Comparison of ENCODE assay signal across 33 cellular contexts in the genomic region with DNA sequence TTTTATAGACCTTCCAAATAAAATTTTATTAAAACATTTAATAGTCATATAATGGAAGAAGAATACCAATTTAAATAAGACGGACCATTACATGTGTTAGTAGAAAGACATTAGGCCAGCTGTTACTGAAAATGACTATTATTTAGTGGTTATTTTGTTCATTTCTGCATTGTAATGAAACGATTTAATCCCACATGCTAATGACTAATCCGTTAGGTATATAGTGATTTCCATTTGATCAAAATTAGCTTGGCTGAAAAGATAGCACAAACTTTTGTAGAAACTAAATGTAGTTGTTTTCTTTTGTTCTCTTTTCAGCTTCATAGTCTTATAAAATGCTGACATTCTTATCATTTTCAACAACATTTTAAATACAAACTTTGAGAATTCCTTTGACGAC.
"Had no signal": no experiment of that assay in that cellular context is flagged by ENCODE, and none has a peak within 500 bp of the region (broad histone marks: within the 10 kb centered on the region; RNA-seq: fewer than 3 reads in every experiment).

No MANE protein-coding gene starts in this region.

- H3K4me1 ChIP-seq: gastroesophageal sphincter, right lobe of liver, vagina had no signal

- H3K27me3 Mint-ChIP-seq: effector memory CD8-positive, alpha-beta T cell; stimulated activated naive CD8-positive, alpha-beta T cell treated with anti-CD3 and anti-CD28 coated beads, Interleukin-15, amount 100 ng/mL, for 72 hours; T-cell had no signal

- H3K27me3 ChIP-seq: gastroesophageal sphincter, hepatocyte, right lobe of liver, vagina had no signal

- H2AFZ ChIP-seq: hepatocyte had no signal

- H3K36me3 Mint-ChIP-seq: activated naive CD4-positive, alpha-beta T cell treated with anti-CD3 and anti-CD28 coated beads, Interleukin-2, amount 50 U/mL, for 72 hours; mesothelial cell of epicardium; naive thymus-derived CD8-positive, alpha-beta T cell; stimulated activated effector memory CD8-positive, alpha-beta T cell treated with anti-CD3 and anti-CD28 coated beads, Interleukin-12 subunit alpha, Interleukin-12 subunit beta, amount 100 ng/mL, for 72 hours; T-cell; type B pancreatic cell had no signal

- ATAC-seq: activated naive CD4-positive, alpha-beta T cell treated with anti-CD3 and anti-CD28 coated beads, Interleukin-2, amount 50 U/mL, for 72 hours; activated T-cell treated with anti-CD3 and anti-CD28 coated beads, Interleukin-2, amount 50 U/mL, for 72 hours; effector memory CD8-positive, alpha-beta T cell; gastroesophageal sphincter; left cardiac atrium; left ventricle myocardium superior; naive thymus-derived CD8-positive, alpha-beta T cell; right lobe of liver; stimulated activated effector memory CD8-positive, alpha-beta T cell treated with anti-CD3 and anti-CD28 coated beads, Interleukin-12 subunit alpha, Interleukin-12 subunit beta, amount 100 ng/mL, for 72 hours; stimulated activated naive CD8-positive, alpha-beta T cell treated with anti-CD3 and anti-CD28 coated beads, Interleukin-15, amount 100 ng/mL, for 72 hours; T-cell had no signal

- FAIRE-seq: keratinocyte had no signal

- H3K36me3 ChIP-seq: gastroesophageal sphincter, right lobe of liver, vagina had no signal

- H3K27ac Mint-ChIP-seq: activated naive CD4-positive, alpha-beta T cell treated with anti-CD3 and anti-CD28 coated beads, Interleukin-2, amount 50 U/mL, for 72 hours; activated T-cell treated with anti-CD3 and anti-CD28 coated beads, Interleukin-2, amount 50 U/mL, for 72 hours; effector memory CD8-positive, alpha-beta T cell; mesothelial cell of epicardium; naive thymus-derived CD8-positive, alpha-beta T cell; progenitor cell of endocrine pancreas; stimulated activated effector memory CD8-positive, alpha-beta T cell treated with anti-CD3 and anti-CD28 coated beads, Interleukin-12 subunit alpha, Interleukin-12 subunit beta, amount 100 ng/mL, for 72 hours; stimulated activated naive CD8-positive, alpha-beta T cell treated with anti-CD3 and anti-CD28 coated beads, Interleukin-15, amount 100 ng/mL, for 72 hours; T-cell; T-helper 2 cell treated with Interferon-gamma antibody and Interleukin-4, amounts not matched to agents 5 μg/mL and 100 μg/mL, for 36 hours; type B pancreatic cell had no signal

- H3K9me3 ChIP-seq: gastroesophageal sphincter, right lobe of liver, vagina had no signal

- H3K4me1 Mint-ChIP-seq: mesothelial cell of epicardium; stimulated activated effector memory CD8-positive, alpha-beta T cell treated with anti-CD3 and anti-CD28 coated beads, Interleukin-12 subunit alpha, Interleukin-12 subunit beta, amount 100 ng/mL, for 72 hours; stimulated activated naive CD8-positive, alpha-beta T cell treated with anti-CD3 and anti-CD28 coated beads, Interleukin-15, amount 100 ng/mL, for 72 hours; T-cell had no signal

- H3K79me2 ChIP-seq: hepatocyte had no signal

- H3K4me2 ChIP-seq: hepatocyte had no signal

- H3K9me3 Mint-ChIP-seq: mesothelial cell of epicardium; neural crest cell; stimulated activated naive CD8-positive, alpha-beta T cell treated with anti-CD3 and anti-CD28 coated beads, Interleukin-15, amount 100 ng/mL, for 72 hours; type B pancreatic cell had no signal

- DNase-seq: activated CD4-positive, alpha-beta T cell treated with anti-CD3 and anti-CD28 coated beads for 4 hours; activated CD4-positive, alpha-beta T cell treated with anti-CD3 and anti-CD28 coated beads, Interleukin-2, amount 50 U/mL, for 4 hours; activated naive CD4-positive, alpha-beta T cell; activated T-cell treated with anti-CD3 and anti-CD28 coated beads for 4 hours; activated T-cell treated with anti-CD3 and anti-CD28 coated beads, Interleukin-2, amount 50 U/mL, for 72 hours; anterior cingulate cortex; caudate nucleus; cortex of kidney; effector memory CD8-positive, alpha-beta T cell; erythroblast; left cardiac atrium; left ventricle myocardium superior; mammary epithelial cell; naive thymus-derived CD8-positive, alpha-beta T cell; occipital lobe; right lobe of liver; stimulated activated CD4-positive, alpha-beta T cell treated with anti-CD3 and anti-CD28 coated beads, Interleukin-4, amount 100 ng/mL, for 24 hours; stimulated activated naive CD8-positive, alpha-beta T cell treated with anti-CD3 and anti-CD28 coated beads, Interleukin-15, amount 100 ng/mL, for 72 hours; substantia nigra; T-cell had no signal

- H3K27ac ChIP-seq: gastroesophageal sphincter, hepatocyte, right lobe of liver, skin epidermis, vagina, VCaP had no signal

- H3K4me3 ChIP-seq: gastroesophageal sphincter, hepatocyte, right lobe of liver, skin epidermis, vagina had no signal

- H3K4me3 Mint-ChIP-seq: activated T-cell treated with anti-CD3 and anti-CD28 coated beads, Interleukin-2, amount 50 U/mL, for 72 hours; effector memory CD8-positive, alpha-beta T cell; mesothelial cell of epicardium; naive thymus-derived CD8-positive, alpha-beta T cell; neural crest cell; stimulated activated effector memory CD8-positive, alpha-beta T cell treated with anti-CD3 and anti-CD28 coated beads, Interleukin-12 subunit alpha, Interleukin-12 subunit beta, amount 100 ng/mL, for 72 hours; stimulated activated naive CD8-positive, alpha-beta T cell treated with anti-CD3 and anti-CD28 coated beads, Interleukin-15, amount 100 ng/mL, for 72 hours; T-cell; T-helper 2 cell treated with Interferon-gamma antibody and Interleukin-4, amounts not matched to agents 5 μg/mL and 100 μg/mL, for 36 hours; type B pancreatic cell had no signal
